1 cellular context compared by ENCODE assay signal in the genomic region with DNA sequence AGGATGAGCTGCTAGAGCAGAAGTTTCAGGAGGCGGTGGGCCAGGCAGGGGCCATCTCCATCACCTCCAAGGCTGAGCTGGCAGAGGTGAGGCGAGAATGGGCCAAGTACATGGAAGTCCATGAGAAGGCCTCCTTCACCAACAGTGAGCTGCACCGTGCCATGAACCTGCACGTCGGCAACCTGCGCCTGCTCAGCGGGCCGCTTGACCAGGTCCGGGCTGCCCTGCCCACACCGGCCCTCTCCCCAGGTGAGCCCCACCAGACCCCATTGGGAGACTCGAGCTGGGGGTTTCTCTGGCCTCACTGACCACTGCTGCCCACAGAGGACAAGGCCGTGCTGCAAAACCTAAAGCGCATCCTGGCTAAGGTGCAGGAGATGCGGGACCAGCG.
TF ChIP-seq lines count a peak whose summit lies in the region.

No MANE protein-coding gene starts in this region.

TF ChIP-seq in IMR-90, 13 proteins besides CTCF, POLR2A, EP300 and RAD21:
- TF ChIP-seq RFX5 (IDR thresholded peaks at IDR 0.05; ENCODE audit: low read depth, low read length) (no peak), MXI1 (IDR thresholded peaks at IDR 0.05; ENCODE audit: borderline replicate concordance, low read depth, low read length) (no peak), CHD1 (IDR thresholded peaks at IDR 0.05; ENCODE audit: low read depth, low read length) (no peak)
- TF ChIP-seq, protein P1, sequence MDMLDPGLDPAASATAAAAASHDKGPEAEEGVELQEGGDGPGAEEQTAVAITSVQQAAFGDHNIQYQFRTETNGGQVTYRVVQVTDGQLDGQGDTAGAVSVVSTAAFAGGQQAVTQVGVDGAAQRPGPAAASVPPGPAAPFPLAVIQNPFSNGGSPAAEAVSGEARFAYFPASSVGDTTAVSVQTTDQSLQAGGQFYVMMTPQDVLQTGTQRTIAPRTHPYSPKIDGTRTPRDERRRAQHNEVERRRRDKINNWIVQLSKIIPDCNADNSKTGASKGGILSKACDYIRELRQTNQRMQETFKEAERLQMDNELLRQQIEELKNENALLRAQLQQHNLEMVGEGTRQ (IDR thresholded peaks at IDR 0.05; ENCODE audit: low read depth, low read length), result no peak
